In genomic region chr12:120125792-120126634, GRCh38 we compare ENCODE assay signal across 1 cellular context.
TF ChIP-seq lines count a peak whose summit lies in the region.

No MANE protein-coding gene starts in this region.

TF ChIP-seq in K562, 482 proteins besides CTCF, POLR2A, EP300 and RAD21:
- TF ChIP-seq NKRF (IDR thresholded peaks at IDR 0.05; ENCODE audit: borderline replicate concordance) (no peak), ZNF609 (CRISPR knock-in tag; IDR thresholded peaks at IDR 0.05; ENCODE audit: borderline replicate concordance) (no peak), CTBP1 (IDR thresholded peaks at IDR 0.05; ENCODE audit: borderline replicate concordance) (peak; percentile 86), RCOR1 (IDR thresholded peaks at IDR 0.05; ENCODE audit: borderline replicate concordance in 1 of 2, low read depth in 2 of 2, low read length in 2 of 2) (peak in 1 of 2 experiments; percentile 59; a peak in 1 of 4 replicates), SREBF1 (IDR thresholded peaks at IDR 0.05; ENCODE audit: borderline replicate concordance, low read depth, low read length) (no peak), SIX5 (IDR thresholded peaks at IDR 0.05; ENCODE audit: borderline replicate concordance in 1 of 2, insufficient read depth in 1 of 2, low read depth in 1 of 2, low read length in 2 of 2) (no peak), PKNOX1 (IDR thresholded peaks at IDR 0.05) (peak; percentile 51), E2F1 (CRISPR knock-in tag; IDR thresholded peaks at IDR 0.05) (no peak), RHOXF2B (CRISPR knock-in tag; conservative IDR thresholded peaks at IDR 0.05) (no peak), RFX1 (IDR thresholded peaks at IDR 0.05) (peak; percentile 86), THRA (IDR thresholded peaks at IDR 0.05) (no peak), POLR2AphosphoS5 (IDR thresholded peaks at IDR 0.05; ENCODE audit: control insufficient read depth, insufficient read depth, low read depth, low read length) (peak; percentile 48; the same call in 1 of the 2 replicates), SUPT5H (IDR thresholded peaks at IDR 0.05) (peak; percentile 47), TAF9B (IDR thresholded peaks at IDR 0.05; ENCODE audit: partially characterized antibody) (no peak), TAL1 (IDR thresholded peaks at IDR 0.05) (no peak), KDM1A (IDR thresholded peaks at IDR 0.05) (peak; percentile 11 to 35; a peak in 1 of 4 replicates), ESRRA (IDR thresholded peaks at IDR 0.05; ENCODE audit: borderline replicate concordance, low read depth) (peak; percentile 72), PPARD (CRISPR knock-in tag; IDR thresholded peaks at IDR 0.05) (no peak), POLR2B (IDR thresholded peaks at IDR 0.05; ENCODE audit: low read depth, partially characterized antibody) (peak; percentile 18), MCM2 (IDR thresholded peaks at IDR 0.05; ENCODE audit: low read depth) (no peak), NCOR1 (IDR thresholded peaks at IDR 0.05) (no peak), SMARCA4 (IDR thresholded peaks at IDR 0.05) (no peak), GATAD2B (IDR thresholded peaks at IDR 0.05; ENCODE audit: borderline replicate concordance) (no peak)
- TF ChIP-seq, protein P1, sequence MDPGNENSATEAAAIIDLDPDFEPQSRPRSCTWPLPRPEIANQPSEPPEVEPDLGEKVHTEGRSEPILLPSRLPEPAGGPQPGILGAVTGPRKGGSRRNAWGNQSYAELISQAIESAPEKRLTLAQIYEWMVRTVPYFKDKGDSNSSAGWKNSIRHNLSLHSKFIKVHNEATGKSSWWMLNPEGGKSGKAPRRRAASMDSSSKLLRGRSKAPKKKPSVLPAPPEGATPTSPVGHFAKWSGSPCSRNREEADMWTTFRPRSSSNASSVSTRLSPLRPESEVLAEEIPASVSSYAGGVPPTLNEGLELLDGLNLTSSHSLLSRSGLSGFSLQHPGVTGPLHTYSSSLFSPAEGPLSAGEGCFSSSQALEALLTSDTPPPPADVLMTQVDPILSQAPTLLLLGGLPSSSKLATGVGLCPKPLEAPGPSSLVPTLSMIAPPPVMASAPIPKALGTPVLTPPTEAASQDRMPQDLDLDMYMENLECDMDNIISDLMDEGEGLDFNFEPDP (CRISPR knock-in tag; IDR thresholded peaks at IDR 0.05): no peak
